24 cellular contexts compared by ENCODE assay signal in the genomic region with DNA sequence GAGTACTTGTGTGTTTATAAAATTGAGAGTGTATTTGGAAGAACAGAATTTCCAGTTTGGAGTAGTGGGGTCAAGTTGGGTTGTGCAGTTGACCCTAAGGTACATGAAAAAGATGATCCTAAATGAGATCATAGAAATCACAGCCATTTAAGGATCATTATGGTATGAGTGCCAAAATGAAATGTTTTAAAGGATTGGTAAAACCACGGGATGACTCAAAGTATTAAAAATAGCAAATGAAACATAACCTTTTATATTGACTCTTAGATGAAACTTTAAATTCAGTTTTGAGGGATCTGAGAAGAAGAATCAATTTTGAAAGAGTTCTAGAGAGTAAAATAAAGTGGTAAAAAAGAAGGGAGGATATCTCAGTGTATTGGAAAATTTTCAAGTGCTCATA.
"Had no signal": no experiment of that assay in that cellular context is flagged by ENCODE, and none has a peak within 500 bp of the region (broad histone marks: within the 10 kb centered on the region; RNA-seq: fewer than 3 reads in every experiment).

No MANE protein-coding gene starts in this region.

- ATAC-seq: HepG2, K562 had no signal

- DNase-seq: Kasumi-1, MM.1S, MV-4-11, NCI-H1048, NCI-H1105, NCI-H1417, NCI-H1436 treated with DMSO at 0.1 percent for 48 hours, NCI-H1694, NCI-H187 treated with DMSO at 0.1 percent for 48 hours, NCI-H2081, NCI-H2107, NCI-H2227 treated with DMSO at 0.1 percent for 48 hours, NCI-H524, NCI-H526 treated with DMSO at 0.1 percent for 48 hours, NCI-H774, Right ventricle myocardium superior, RPMI8226, SIG-M5, SK-N-SH, SW 1271 had no signal

- H3K9ac ChIP-seq: KMS-11, SK-N-SH had no signal

- H3K4me3 ChIP-seq: K562, SJSA1 had no signal

- H3K4me2 ChIP-seq: KMS-11, SK-N-SH had no signal

- H3K4me1 ChIP-seq: SJSA1 had no signal

- H3K27ac ChIP-seq: KMS-11, SJSA1 had no signal

- H3K9me3 ChIP-seq: SJSA1, SK-N-SH had no signal

- H3K36me3 ChIP-seq: SJSA1 had no signal

- H3K27me3 ChIP-seq: SJSA1 had no signal
